In genomic region chr1:58883888-58884482, GRCh38 we compare ENCODE assay signal across 9 cellular contexts.
DNase-seq lines count a peak whose midpoint lies in the region; ATAC-seq and TF ChIP-seq lines count a peak whose summit lies in the region.
"Had no signal": no experiment of that assay in that cellular context is flagged by ENCODE, and none has a peak within 500 bp of the region (broad histone marks: within the 10 kb centered on the region; RNA-seq: fewer than 3 reads in every experiment).

No MANE protein-coding gene starts in this region.

- peak overlapping the region; percentile 12 for H2BK5ac ChIP-seq in IMR-90 (ENCODE audit: low read depth, low read length, poor library complexity, severe bottlenecking)

- DNase-seq in IMR-90 (no peak), mammary epithelial cell (no peak), progenitor cell of endocrine pancreas (ENCODE audit: low spot score, unreplicated experiment) (no peak), NCI-H226 (no peak)
- DNase-seq in activated CD8-positive, alpha-beta memory T cell treated with anti-CD3 and anti-CD28 coated beads, Interleukin-2, amount 50 U/mL, for 4 hours = no peak
- DNase-seq in activated CD4-positive, alpha-beta T cell treated with anti-CD3 and anti-CD28 coated beads for 36 hours = no peak
- DNase-seq: NCI-H82 had no signal

- H3K56ac ChIP-seq in IMR-90 (ENCODE audit: extremely low read depth, insufficient read depth, low read length) = no peak overlapping the region

- no peaks in the 10 kb centered on the region for H3K79me1 ChIP-seq in IMR-90 (ENCODE audit: low read depth in 1 of 2, low read length in 2 of 2)

- TF ChIP-seq CTCF in IMR-90 (conservative IDR thresholded peaks at IDR 0.05; ENCODE audit: low read depth, low read length) (no peak), mammary epithelial cell (conservative IDR thresholded peaks at IDR 0.05 in 1 of 2, IDR thresholded peaks at IDR 0.05 in 1 of 2; ENCODE audit: extremely low read depth in 1 of 2, insufficient read depth in 1 of 2, low read depth in 1 of 2, low read length in 2 of 2) (no peak), progenitor cell of endocrine pancreas (IDR thresholded peaks at IDR 0.05; ENCODE audit: unreplicated experiment) (no peak)

- POLR2A ChIA-PET in IMR-90 (lab: Charles Lee; ENCODE audit: unreplicated experiment) = no interaction called here
- POLR2A ChIA-PET in activated CD4-positive, alpha-beta T cell treated with anti-CD3 and anti-CD28 coated beads for 36 hours (lab: Charles Lee) = no interaction called here

- H4K8ac ChIP-seq in IMR-90 (ENCODE audit: low read depth in 2 of 2, low read length in 2 of 2) = peak overlapping the region in 1 of 2 experiments; percentile 83; a peak in 1 of 4 replicates

- no TSS peak for BruUV-seq in IMR-90 (replicated peaks; lab: Mats Ljungman, UMichigan)
- BruUV-seq in mammary epithelial cell (replicated peaks; lab: Mats Ljungman, UMichigan) = TSS peak; percentile 71

- in situ Hi-C loops in IMR-90 (cut with MboI; ENCODE audit: low sequenced_read_pairs) = no loop called here
- in situ Hi-C loops in mammary epithelial cell (cut with MboI; ENCODE audit: low sequenced_read_pairs in 2 of 2) = no loop called here

- no peak overlapping the region for H3K4me2 ChIP-seq in IMR-90 (ENCODE audit: low read depth, low read length)
- no peak overlapping the region for H3K4me2 ChIP-seq in mammary epithelial cell (ENCODE audit: insufficient read depth, low read depth, low read length)

- H3K27ac ChIP-seq in IMR-90 (ENCODE audit: insufficient read depth, low read length) = no peak overlapping the region
- H3K27ac ChIP-seq in mammary epithelial cell (ENCODE audit: insufficient read depth, low read depth, low read length) = peak overlapping the region; percentile 78

- no peaks in the 10 kb centered on the region for H3K9me3 ChIP-seq in IMR-90 (ENCODE audit: control insufficient read depth, insufficient read depth, low read length)
- no peaks in the 10 kb centered on the region for H3K9me3 ChIP-seq in mammary epithelial cell (replicated peaks; ENCODE audit: insufficient read depth, low read length)

- H2BK15ac ChIP-seq in IMR-90 (ENCODE audit: low read depth, low read length) = peak overlapping the region; percentile 16; the same call in 2 of the 3 replicates

- H3K14ac ChIP-seq in IMR-90 (replicated peaks; ENCODE audit: low read depth, low read length) = peak overlapping the region; percentile 14; the same call in 1 of the 2 replicates

- WGBS in IMR-90 (ENCODE audit: extremely low coverage in 2 of 2, insufficient read length in 1 of 2), 2 experiments = no CpG with 5 or more reads among the region's 4 CpGs
- WGBS in mammary epithelial cell (ENCODE audit: low coverage, missing lambda C conversion rate) = 100% methylated on average over 4 of the region's 4 CpGs

- H4K20me1 ChIP-seq in IMR-90 (ENCODE audit: insufficient read depth, low read length) (no peaks in the 10 kb centered on the region), mammary epithelial cell (ENCODE audit: insufficient read depth, low read length) (no peaks in the 10 kb centered on the region)

- H3K23ac ChIP-seq in IMR-90 (ENCODE audit: low read depth, low read length) = no peak overlapping the region

- H3K27me3 ChIP-seq in IMR-90 (ENCODE audit: control insufficient read depth, insufficient read depth, low read length) (no peaks in the 10 kb centered on the region), mammary epithelial cell (ENCODE audit: insufficient read depth, low read length) (no peaks in the 10 kb centered on the region)

- intact Hi-C loops in IMR-90 (cut with micrococcal nuclease) (no loop called here), mammary epithelial cell (cut with micrococcal nuclease) (loop anchor here (1.0 to 5.0 kb wide), 3 partner anchors 36 to 100 kb away; partner anchors contain the start of gene JUN)
- intact Hi-C loops in activated CD4-positive, alpha-beta T cell treated with anti-CD3 and anti-CD28 coated beads for 36 hours (cut with DNase I, micrococcal nuclease) = no loop called here

- H2AFZ ChIP-seq in IMR-90 (replicated peaks; ENCODE audit: low read length, poor library complexity) (no peak overlapping the region), mammary epithelial cell (ENCODE audit: low read depth, low read length) (no peak overlapping the region)

- H2BK120ac ChIP-seq in IMR-90 (ENCODE audit: low read depth, low read length) = peak overlapping the region; percentile 90; the same call in 1 of the 2 replicates

- peak overlapping the region; percentile 95 for H3K27ac Mint-ChIP-seq in progenitor cell of endocrine pancreas
- H3K27ac Mint-ChIP-seq in activated CD4-positive, alpha-beta T cell treated with anti-CD3 and anti-CD28 coated beads for 36 hours = no peak overlapping the region

- peaks cover 6% of the 10 kb centered on the region for H3K27me3 Mint-ChIP-seq in progenitor cell of endocrine pancreas
- H3K27me3 Mint-ChIP-seq in activated CD4-positive, alpha-beta T cell treated with anti-CD3 and anti-CD28 coated beads for 36 hours = peaks cover 2% of the 10 kb centered on the region

- H3K4me3 Mint-ChIP-seq in progenitor cell of endocrine pancreas (ENCODE audit: low read depth) = no peak overlapping the region
- no peak overlapping the region for H3K4me3 Mint-ChIP-seq in activated CD4-positive, alpha-beta T cell treated with anti-CD3 and anti-CD28 coated beads for 36 hours

- peaks cover 14% of the 10 kb centered on the region for H3K4me1 ChIP-seq in IMR-90 (ENCODE audit: control insufficient read depth, insufficient read depth, low read length)
- peaks cover 38% of the 10 kb centered on the region for H3K4me1 ChIP-seq in mammary epithelial cell (ENCODE audit: insufficient read depth, low read length)

- TF ChIP-seq RAD21 in IMR-90 (IDR thresholded peaks at IDR 0.05; ENCODE audit: low read length) = no peak

- peak overlapping the region; percentile 89; the same call in 1 of the 2 replicates for H2AK5ac ChIP-seq in IMR-90 (ENCODE audit: low read depth, low read length)

- peaks cover 8% of the 10 kb centered on the region for H3K9me1 ChIP-seq in IMR-90 (ENCODE audit: insufficient read depth, low read length)

- no peak overlapping the region for H4K5ac ChIP-seq in IMR-90 (ENCODE audit: low read depth, low read length)

- dilution Hi-C loops in IMR-90 (cut with HindIII; ENCODE audit: low sequenced_read_pairs, unreplicated experiment) (no loop called here), mammary epithelial cell (cut with HindIII; ENCODE audit: low sequenced_read_pairs) (no loop called here)

- H2BK20ac ChIP-seq in IMR-90 (ENCODE audit: low read depth, low read length) = peak overlapping the region; percentile 88

- peak overlapping the region; percentile 12; the same call in 1 of the 2 replicates for H4K91ac ChIP-seq in IMR-90 (ENCODE audit: insufficient read depth, low read depth, low read length)

- no peak for TF ChIP-seq POLR2A in IMR-90 (IDR thresholded peaks at IDR 0.05; ENCODE audit: low read depth, low read length)

- H3K9me3 Mint-ChIP-seq in progenitor cell of endocrine pancreas (ENCODE audit: low read depth) = no peaks in the 10 kb centered on the region
- H3K9me3 Mint-ChIP-seq in activated CD4-positive, alpha-beta T cell treated with anti-CD3 and anti-CD28 coated beads for 36 hours (ENCODE audit: low read depth) = no peaks in the 10 kb centered on the region

- H3K4ac ChIP-seq in IMR-90 (ENCODE audit: low read depth, low read length) = peak overlapping the region; percentile 35

- H3K4me3 ChIP-seq in IMR-90 (ENCODE audit: insufficient read depth, low read depth, low read length) (no peak overlapping the region), mammary epithelial cell (replicated peaks in 1 of 3; ENCODE audit: insufficient read depth in 1 of 3, low read depth in 2 of 3, low read length in 3 of 3) (no peak overlapping the region)

- no peaks in the 10 kb centered on the region for H3K36me3 Mint-ChIP-seq in progenitor cell of endocrine pancreas (ENCODE audit: insufficient read depth)
- H3K36me3 Mint-ChIP-seq in activated CD4-positive, alpha-beta T cell treated with anti-CD3 and anti-CD28 coated beads for 36 hours (ENCODE audit: low read depth) = no peaks in the 10 kb centered on the region

- ATAC-seq in GM18909 (IDR thresholded peaks at IDR 0.05; ENCODE audit: poor library complexity, unreplicated experiment) = peak; percentile 73
- ATAC-seq in IMR-90 (ENCODE audit: low read depth) = no peak
- no peak for ATAC-seq in activated CD4-positive, alpha-beta T cell treated with anti-CD3 and anti-CD28 coated beads for 36 hours
- no peak for ATAC-seq in GM21723 (IDR thresholded peaks at IDR 0.05; ENCODE audit: unreplicated experiment)

- peak overlapping the region; percentile 26; the same call in 1 of the 2 replicates for H3K18ac ChIP-seq in IMR-90 (ENCODE audit: low read depth, low read length)

- H3K9ac ChIP-seq in IMR-90 (ENCODE audit: low read depth, low read length) (no peak overlapping the region), mammary epithelial cell (ENCODE audit: insufficient read depth, low read length) (no peak overlapping the region)

- peaks cover 47% of the 10 kb centered on the region for H3K4me1 Mint-ChIP-seq in progenitor cell of endocrine pancreas (ENCODE audit: low read depth)
- H3K4me1 Mint-ChIP-seq in activated CD4-positive, alpha-beta T cell treated with anti-CD3 and anti-CD28 coated beads for 36 hours = peaks cover 33% of the 10 kb centered on the region

- H3K36me3 ChIP-seq in IMR-90 (ENCODE audit: control insufficient read depth, insufficient read depth, low read length) (no peaks in the 10 kb centered on the region), mammary epithelial cell (ENCODE audit: insufficient read depth, low read length) (no peaks in the 10 kb centered on the region)

- H3K79me2 ChIP-seq in mammary epithelial cell (ENCODE audit: insufficient read depth, low read length) = no peaks in the 10 kb centered on the region

- CTCF ChIA-PET in IMR-90 (lab: Yijun Ruan, JAX) (no interaction called here), mammary epithelial cell (lab: Charles Lee; ENCODE audit: low non-redundant PET) (no interaction called here)
- CTCF ChIA-PET in activated CD4-positive, alpha-beta T cell treated with anti-CD3 and anti-CD28 coated beads for 36 hours (lab: Charles Lee) = no interaction called here

- H2AK9ac ChIP-seq in IMR-90 (replicated peaks; ENCODE audit: low read depth, low read length, poor library complexity) = no peak overlapping the region

TF ChIP-seq in IMR-90, 13 proteins besides CTCF, POLR2A, EP300 and RAD21 (continues in another document):
- TF ChIP-seq RCOR1 (IDR thresholded peaks at IDR 0.05; ENCODE audit: insufficient replicate concordance, low read length) (no peak), RFX5 (IDR thresholded peaks at IDR 0.05; ENCODE audit: low read depth, low read length) (no peak), SMC3 (IDR thresholded peaks at IDR 0.05; ENCODE audit: low read depth, low read length) (no peak)
- TF ChIP-seq, protein P1, sequence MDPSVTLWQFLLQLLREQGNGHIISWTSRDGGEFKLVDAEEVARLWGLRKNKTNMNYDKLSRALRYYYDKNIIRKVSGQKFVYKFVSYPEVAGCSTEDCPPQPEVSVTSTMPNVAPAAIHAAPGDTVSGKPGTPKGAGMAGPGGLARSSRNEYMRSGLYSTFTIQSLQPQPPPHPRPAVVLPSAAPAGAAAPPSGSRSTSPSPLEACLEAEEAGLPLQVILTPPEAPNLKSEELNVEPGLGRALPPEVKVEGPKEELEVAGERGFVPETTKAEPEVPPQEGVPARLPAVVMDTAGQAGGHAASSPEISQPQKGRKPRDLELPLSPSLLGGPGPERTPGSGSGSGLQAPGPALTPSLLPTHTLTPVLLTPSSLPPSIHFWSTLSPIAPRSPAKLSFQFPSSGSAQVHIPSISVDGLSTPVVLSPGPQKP (IDR thresholded peaks at IDR 0.05; ENCODE audit: borderline replicate concordance, low read depth, low read length) = no peak
